In genomic region chr5:173880306-173880985, GRCh38 we compare ENCODE assay signal across 1 cellular context.
TF ChIP-seq lines count a peak whose summit lies in the region.

No MANE protein-coding gene starts in this region.

TF ChIP-seq in GM12878, 131 proteins besides CTCF, POLR2A, EP300 and RAD21:
- TF ChIP-seq, protein P1, sequence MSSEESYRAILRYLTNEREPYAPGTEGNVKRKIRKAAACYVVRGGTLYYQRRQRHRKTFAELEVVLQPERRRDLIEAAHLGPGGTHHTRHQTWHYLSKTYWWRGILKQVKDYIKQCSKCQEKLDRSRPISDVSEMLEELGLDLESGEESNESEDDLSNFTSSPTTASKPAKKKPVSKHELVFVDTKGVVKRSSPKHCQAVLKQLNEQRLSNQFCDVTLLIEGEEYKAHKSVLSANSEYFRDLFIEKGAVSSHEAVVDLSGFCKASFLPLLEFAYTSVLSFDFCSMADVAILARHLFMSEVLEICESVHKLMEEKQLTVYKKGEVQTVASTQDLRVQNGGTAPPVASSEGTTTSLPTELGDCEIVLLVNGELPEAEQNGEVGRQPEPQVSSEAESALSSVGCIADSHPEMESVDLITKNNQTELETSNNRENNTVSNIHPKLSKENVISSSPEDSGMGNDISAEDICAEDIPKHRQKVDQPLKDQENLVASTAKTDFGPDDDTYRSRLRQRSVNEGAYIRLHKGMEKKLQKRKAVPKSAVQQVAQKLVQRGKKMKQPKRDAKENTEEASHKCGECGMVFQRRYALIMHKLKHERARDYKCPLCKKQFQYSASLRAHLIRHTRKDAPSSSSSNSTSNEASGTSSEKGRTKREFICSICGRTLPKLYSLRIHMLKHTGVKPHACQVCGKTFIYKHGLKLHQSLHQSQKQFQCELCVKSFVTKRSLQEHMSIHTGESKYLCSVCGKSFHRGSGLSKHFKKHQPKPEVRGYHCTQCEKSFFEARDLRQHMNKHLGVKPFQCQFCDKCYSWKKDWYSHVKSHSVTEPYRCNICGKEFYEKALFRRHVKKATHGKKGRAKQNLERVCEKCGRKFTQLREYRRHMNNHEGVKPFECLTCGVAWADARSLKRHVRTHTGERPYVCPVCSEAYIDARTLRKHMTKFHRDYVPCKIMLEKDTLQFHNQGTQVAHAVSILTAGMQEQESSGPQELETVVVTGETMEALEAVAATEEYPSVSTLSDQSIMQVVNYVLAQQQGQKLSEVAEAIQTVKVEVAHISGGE (CRISPR knock-in tag; IDR thresholded peaks at IDR 0.05) = no peak
- TF ChIP-seq KLF5 (IDR thresholded peaks at IDR 0.05; ENCODE audit: partially characterized antibody) (no peak), BHLHE40 (IDR thresholded peaks at IDR 0.05; ENCODE audit: borderline replicate concordance in 1 of 2, low read depth in 2 of 2, low read length in 1 of 2) (no peak), LARP7 (IDR thresholded peaks at IDR 0.05) (no peak), IKZF2 (IDR thresholded peaks at IDR 0.05) (no peak), RUNX3 (IDR thresholded peaks at IDR 0.05; ENCODE audit: low read length) (no peak), MTA3 (IDR thresholded peaks at IDR 0.05; ENCODE audit: borderline replicate concordance, low read length) (no peak), REST (IDR thresholded peaks at IDR 0.05; ENCODE audit: low read depth, low read length) (no peak), ESRRA (IDR thresholded peaks at IDR 0.05; ENCODE audit: low read length) (no peak), TCF3 (IDR thresholded peaks at IDR 0.05; ENCODE audit: borderline replicate concordance, insufficient read depth, low read depth, low read length) (no peak)
- TF ChIP-seq, protein P2, sequence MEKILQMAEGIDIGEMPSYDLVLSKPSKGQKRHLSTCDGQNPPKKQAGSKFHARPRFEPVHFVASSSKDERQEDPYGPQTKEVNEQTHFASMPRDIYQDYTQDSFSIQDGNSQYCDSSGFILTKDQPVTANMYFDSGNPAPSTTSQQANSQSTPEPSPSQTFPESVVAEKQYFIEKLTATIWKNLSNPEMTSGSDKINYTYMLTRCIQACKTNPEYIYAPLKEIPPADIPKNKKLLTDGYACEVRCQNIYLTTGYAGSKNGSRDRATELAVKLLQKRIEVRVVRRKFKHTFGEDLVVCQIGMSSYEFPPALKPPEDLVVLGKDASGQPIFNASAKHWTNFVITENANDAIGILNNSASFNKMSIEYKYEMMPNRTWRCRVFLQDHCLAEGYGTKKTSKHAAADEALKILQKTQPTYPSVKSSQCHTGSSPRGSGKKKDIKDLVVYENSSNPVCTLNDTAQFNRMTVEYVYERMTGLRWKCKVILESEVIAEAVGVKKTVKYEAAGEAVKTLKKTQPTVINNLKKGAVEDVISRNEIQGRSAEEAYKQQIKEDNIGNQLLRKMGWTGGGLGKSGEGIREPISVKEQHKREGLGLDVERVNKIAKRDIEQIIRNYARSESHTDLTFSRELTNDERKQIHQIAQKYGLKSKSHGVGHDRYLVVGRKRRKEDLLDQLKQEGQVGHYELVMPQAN (conservative IDR thresholded peaks at IDR 0.05) = no peak
